1 cellular context compared by ENCODE assay signal in the genomic region with DNA sequence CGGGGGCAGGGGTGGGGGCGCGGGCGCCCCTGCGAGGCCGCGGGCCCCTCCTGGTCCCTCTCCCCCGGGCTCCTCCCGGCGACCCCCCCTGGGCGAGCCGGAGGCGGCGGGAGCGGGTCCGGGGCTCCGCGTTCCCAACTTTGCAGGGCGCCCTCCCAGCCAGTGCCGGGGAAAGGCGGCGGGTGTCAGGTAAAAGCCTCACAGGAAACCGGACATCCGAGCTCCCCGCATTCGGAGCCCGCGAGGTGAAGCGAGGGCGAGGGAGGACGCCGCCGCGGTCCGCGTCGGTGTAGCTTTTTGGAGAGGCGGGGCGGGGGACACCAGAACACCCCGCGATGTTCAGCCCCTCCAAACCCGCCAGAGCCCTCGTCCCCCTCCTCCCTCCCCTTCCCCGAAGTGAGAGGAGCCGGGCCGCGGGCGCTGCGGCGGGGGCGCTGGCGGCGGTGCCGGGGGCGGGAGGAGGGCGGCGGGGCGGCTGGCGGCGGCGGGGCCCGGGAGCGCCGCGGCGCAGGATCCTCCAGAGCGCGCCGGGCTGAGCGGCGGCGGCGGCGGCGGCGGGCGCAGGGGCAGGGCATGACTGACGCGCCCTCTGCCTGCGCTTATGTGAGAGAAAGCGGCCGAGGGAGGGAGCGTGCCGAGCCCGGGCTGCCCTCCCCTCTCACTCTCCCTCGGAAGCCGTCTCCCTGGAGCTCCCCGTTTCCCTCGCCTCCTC.
TF ChIP-seq lines count a peak whose summit lies in the region.

Gene VEGFC (minus strand): TSS at position 575 of the 712 bp plus-strand sequence. CDS start 611 bp downstream, outside the sequence.

TF ChIP-seq in GM12878, 131 proteins besides CTCF, POLR2A, EP300 and RAD21 (continued from another document):
- no peak for TF ChIP-seq CEBPZ (IDR thresholded peaks at IDR 0.05; ENCODE audit: low read depth, low read length)
- no peak for TF ChIP-seq GABPA (IDR thresholded peaks at IDR 0.05; ENCODE audit: low read depth)
- TF ChIP-seq BMI1 (IDR thresholded peaks at IDR 0.05; ENCODE audit: borderline replicate concordance): no peak
- TF ChIP-seq POU2F2 (IDR thresholded peaks at IDR 0.05; ENCODE audit: borderline replicate concordance, low read depth, low read length): no peak
- TF ChIP-seq ETV6 (conservative IDR thresholded peaks at IDR 0.05 in 1 of 2, IDR thresholded peaks at IDR 0.05 in 1 of 2; ENCODE audit: borderline replicate concordance in 1 of 2, low read depth in 1 of 2): no peak
- no peak for TF ChIP-seq HDGF (IDR thresholded peaks at IDR 0.05)
- no peak for TF ChIP-seq RFX5 (IDR thresholded peaks at IDR 0.05; ENCODE audit: low read depth, low read length)
